Comparison of ENCODE assay signal across 14 cellular contexts in the genomic region with DNA sequence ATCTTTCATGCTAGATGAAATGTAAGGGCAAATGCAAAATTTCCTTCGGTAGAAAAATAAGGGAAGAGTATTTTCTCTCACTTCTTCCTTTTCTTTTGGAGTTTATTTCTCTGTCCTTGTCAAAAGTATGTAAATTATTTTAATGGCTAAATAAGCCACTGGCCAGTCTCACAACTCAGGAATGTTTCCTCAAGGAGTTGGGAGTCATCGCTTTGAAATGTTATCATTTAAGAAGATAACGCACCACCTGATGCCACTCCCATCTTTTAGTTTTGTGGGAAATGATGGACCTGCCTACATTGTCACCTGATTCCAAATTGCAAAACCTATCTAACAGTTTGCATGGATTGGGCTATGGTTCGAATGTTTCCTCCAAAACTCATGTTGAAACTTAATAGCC. TPM values are rescaled to one million over a fixed set of nuclear protein-coding genes. Genes with fewer than 3 reads are reported as not detected.
DNase-seq lines count a peak whose midpoint lies in the region; ATAC-seq and TF ChIP-seq lines count a peak whose summit lies in the region.
"Had no signal": no experiment of that assay in that cellular context is flagged by ENCODE, and none has a peak within 500 bp of the region (broad histone marks: within the 10 kb centered on the region; RNA-seq: fewer than 3 reads in every experiment).

No MANE protein-coding gene starts in this region.

- no peak for ATAC-seq in GM21576 (IDR thresholded peaks at IDR 0.05; ENCODE audit: unreplicated experiment)
- ATAC-seq: gastrocnemius medialis, right cardiac atrium had no signal

- peak overlapping the region in 1 of 2 experiments; percentile 38; a peak in 3 of 4 replicates for H3K27ac ChIP-seq in SK-N-SH (ENCODE audit: low read depth in 2 of 2, low read length in 1 of 2)
- H3K27ac ChIP-seq: cardiac muscle cell, tibial nerve had no signal

- H4K20me1 ChIP-seq in SK-N-SH (ENCODE audit: insufficient read depth) = no peaks in the 10 kb centered on the region

- no peak for TF ChIP-seq RAD21 in SK-N-SH (IDR thresholded peaks at IDR 0.05; ENCODE audit: low read length)

- H3K4me2 ChIP-seq in SK-N-SH (no peak overlapping the region), skeletal muscle satellite cell (ENCODE audit: low read length) (peak overlapping the region; percentile 47)

- no peaks in the 10 kb centered on the region for H3K79me2 ChIP-seq in SK-N-SH (ENCODE audit: insufficient read depth)

- H3F3A ChIP-seq in SK-N-SH (replicated peaks; ENCODE audit: insufficient read depth) = peaks cover 8% of the 10 kb centered on the region

- no peak for TF ChIP-seq CTCF in SK-N-SH (IDR thresholded peaks at IDR 0.05)

- no peaks in the 10 kb centered on the region for H3K27me3 ChIP-seq in SK-N-SH (ENCODE audit: insufficient read depth)
- no peaks in the 10 kb centered on the region for H3K27me3 ChIP-seq in skeletal muscle satellite cell (ENCODE audit: control insufficient read depth, insufficient read depth, low read length)
- H3K27me3 ChIP-seq: cardiac muscle cell, gastrocnemius medialis, tibial nerve had no signal

- TF ChIP-seq EP300 in SK-N-SH (IDR thresholded peaks at IDR 0.05; ENCODE audit: borderline replicate concordance in 1 of 2, low read depth in 1 of 2, low read length in 1 of 2) = no peak

- POLR2A ChIA-PET in SK-N-SH (lab: Yijun Ruan, JAX) = no interaction called here

- WGBS in SK-N-SH (ENCODE audit: low lambda C conversion rate) = 64% methylated on average over 4 of the region's 4 CpGs

- H3K9me3 ChIP-seq in ES-I3 (ENCODE audit: control insufficient read depth, insufficient read depth, low read length) (peaks cover 5% of the 10 kb centered on the region; the same call in 1 of the 2 replicates), SK-N-SH (no peaks in the 10 kb centered on the region), skeletal muscle satellite cell (replicated peaks; ENCODE audit: low read length) (no peaks in the 10 kb centered on the region)
- H3K9me3 ChIP-seq: gastrocnemius medialis, tibial nerve had no signal

- H3K36me3 ChIP-seq in ES-I3 (ENCODE audit: insufficient read depth, low read length) (no peaks in the 10 kb centered on the region), SK-N-SH (replicated peaks in 1 of 2; ENCODE audit: control insufficient read depth in 1 of 2, insufficient read depth in 2 of 2, low read length in 1 of 2) (no peaks in the 10 kb centered on the region), skeletal muscle satellite cell (ENCODE audit: insufficient read depth, low read length) (no peaks in the 10 kb centered on the region)
- H3K36me3 ChIP-seq: cardiac muscle cell, gastrocnemius medialis, tibial nerve had no signal

- H3K9me2 ChIP-seq in SK-N-SH = no peaks in the 10 kb centered on the region

- H3K9ac ChIP-seq in ES-I3 (ENCODE audit: low read depth, low read length) = peak overlapping the region; percentile 39
- H3K9ac ChIP-seq in SK-N-SH = no peak overlapping the region; the same call in 1 of the 2 replicates
- H3K9ac ChIP-seq in skeletal muscle satellite cell (ENCODE audit: low read depth, low read length) = no peak overlapping the region

- H3K4me3 ChIP-seq in SK-N-SH (ENCODE audit: low read depth in 2 of 2, low read length in 1 of 2) = no peak overlapping the region
- H3K4me3 ChIP-seq in skeletal muscle satellite cell (ENCODE audit: low read length) = no peak overlapping the region
- H3K4me3 ChIP-seq: cardiac muscle cell, gastrocnemius medialis, tibial nerve had no signal

- DNase-seq in SK-N-SH (no peak), fibroblast of peridontal ligament (ENCODE audit: extremely low read depth) (peak; percentile 70), hippocampal formation (lab: John Stamatoyannopoulos, UW) (no peak), NCI-H2081 treated with DMSO at 0.1 percent for 48 hours (lab: John Stamatoyannopoulos, UW) (no peak)
- no peak for DNase-seq in activated naive CD4-positive, alpha-beta T cell (lab: John Stamatoyannopoulos, UW)
- DNase-seq: activated T-cell treated with anti-CD3 and anti-CD28 coated beads, Interleukin-2, amount 50 U/mL, for 1 hour; gastrocnemius medialis; NCI-H2029 treated with DMSO at 0.1 percent for 48 hours; right cardiac atrium had no signal

- H2AFZ ChIP-seq in SK-N-SH (ENCODE audit: low read depth) = no peak overlapping the region

- H3K4me1 ChIP-seq in ES-I3 (ENCODE audit: insufficient read depth, low read length) (peaks cover 34% of the 10 kb centered on the region), SK-N-SH (ENCODE audit: control insufficient read depth in 1 of 2, insufficient read depth in 2 of 2, low read depth in 1 of 2, low read length in 1 of 2) (peaks cover 0 to 16% of the 10 kb centered on the region in 2 experiments; a peak in 1 of 4 replicates), skeletal muscle satellite cell (ENCODE audit: control insufficient read depth, insufficient read depth, low read length) (peaks cover 18% of the 10 kb centered on the region)
- H3K4me1 ChIP-seq: tibial nerve had no signal

- CTCF ChIA-PET in SK-N-SH (lab: Yijun Ruan, JAX) = interaction anchor here (1.2 kb wide), 1 partner anchor 49 kb away, joined by 4 read pairs; no protein-coding TSS in a partner anchor

TF ChIP-seq in SK-N-SH, 30 proteins besides CTCF, POLR2A, EP300 and RAD21:
- TF ChIP-seq SMC3 (IDR thresholded peaks at IDR 0.05; ENCODE audit: low read depth, low read length) = no peak
- TF ChIP-seq EZH2phosphoT487 (IDR thresholded peaks at IDR 0.05; ENCODE audit: borderline replicate concordance, low read depth) = no peak
- TF ChIP-seq, protein P1, sequence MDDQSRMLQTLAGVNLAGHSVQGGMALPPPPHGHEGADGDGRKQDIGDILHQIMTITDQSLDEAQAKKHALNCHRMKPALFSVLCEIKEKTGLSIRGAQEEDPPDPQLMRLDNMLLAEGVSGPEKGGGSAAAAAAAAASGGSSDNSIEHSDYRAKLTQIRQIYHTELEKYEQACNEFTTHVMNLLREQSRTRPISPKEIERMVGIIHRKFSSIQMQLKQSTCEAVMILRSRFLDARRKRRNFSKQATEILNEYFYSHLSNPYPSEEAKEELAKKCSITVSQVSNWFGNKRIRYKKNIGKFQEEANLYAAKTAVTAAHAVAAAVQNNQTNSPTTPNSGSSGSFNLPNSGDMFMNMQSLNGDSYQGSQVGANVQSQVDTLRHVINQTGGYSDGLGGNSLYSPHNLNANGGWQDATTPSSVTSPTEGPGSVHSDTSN (IDR thresholded peaks at IDR 0.05) = peak; percentile 36; the same call in 1 of the 2 replicates
- TF ChIP-seq, protein P2, sequence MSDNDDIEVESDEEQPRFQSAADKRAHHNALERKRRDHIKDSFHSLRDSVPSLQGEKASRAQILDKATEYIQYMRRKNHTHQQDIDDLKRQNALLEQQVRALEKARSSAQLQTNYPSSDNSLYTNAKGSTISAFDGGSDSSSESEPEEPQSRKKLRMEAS (IDR thresholded peaks at IDR 0.05; ENCODE audit: low read depth) = no peak
- TF ChIP-seq, protein P3, sequence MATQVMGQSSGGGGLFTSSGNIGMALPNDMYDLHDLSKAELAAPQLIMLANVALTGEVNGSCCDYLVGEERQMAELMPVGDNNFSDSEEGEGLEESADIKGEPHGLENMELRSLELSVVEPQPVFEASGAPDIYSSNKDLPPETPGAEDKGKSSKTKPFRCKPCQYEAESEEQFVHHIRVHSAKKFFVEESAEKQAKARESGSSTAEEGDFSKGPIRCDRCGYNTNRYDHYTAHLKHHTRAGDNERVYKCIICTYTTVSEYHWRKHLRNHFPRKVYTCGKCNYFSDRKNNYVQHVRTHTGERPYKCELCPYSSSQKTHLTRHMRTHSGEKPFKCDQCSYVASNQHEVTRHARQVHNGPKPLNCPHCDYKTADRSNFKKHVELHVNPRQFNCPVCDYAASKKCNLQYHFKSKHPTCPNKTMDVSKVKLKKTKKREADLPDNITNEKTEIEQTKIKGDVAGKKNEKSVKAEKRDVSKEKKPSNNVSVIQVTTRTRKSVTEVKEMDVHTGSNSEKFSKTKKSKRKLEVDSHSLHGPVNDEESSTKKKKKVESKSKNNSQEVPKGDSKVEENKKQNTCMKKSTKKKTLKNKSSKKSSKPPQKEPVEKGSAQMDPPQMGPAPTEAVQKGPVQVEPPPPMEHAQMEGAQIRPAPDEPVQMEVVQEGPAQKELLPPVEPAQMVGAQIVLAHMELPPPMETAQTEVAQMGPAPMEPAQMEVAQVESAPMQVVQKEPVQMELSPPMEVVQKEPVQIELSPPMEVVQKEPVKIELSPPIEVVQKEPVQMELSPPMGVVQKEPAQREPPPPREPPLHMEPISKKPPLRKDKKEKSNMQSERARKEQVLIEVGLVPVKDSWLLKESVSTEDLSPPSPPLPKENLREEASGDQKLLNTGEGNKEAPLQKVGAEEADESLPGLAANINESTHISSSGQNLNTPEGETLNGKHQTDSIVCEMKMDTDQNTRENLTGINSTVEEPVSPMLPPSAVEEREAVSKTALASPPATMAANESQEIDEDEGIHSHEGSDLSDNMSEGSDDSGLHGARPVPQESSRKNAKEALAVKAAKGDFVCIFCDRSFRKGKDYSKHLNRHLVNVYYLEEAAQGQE (IDR thresholded peaks at IDR 0.05; ENCODE audit: low read depth, low read length) = no peak
- no peak for TF ChIP-seq CHD2 (IDR thresholded peaks at IDR 0.05; ENCODE audit: low read length, partially characterized antibody)
- TF ChIP-seq FOSL2 (IDR thresholded peaks at IDR 0.05; ENCODE audit: borderline replicate concordance, low read depth) = peak; percentile 62
- no peak for TF ChIP-seq SIN3A (IDR thresholded peaks at IDR 0.05; ENCODE audit: borderline replicate concordance, low read depth, low read length)
- no peak for TF ChIP-seq FOXM1 (IDR thresholded peaks at IDR 0.05; ENCODE audit: low read depth)
- no peak for TF ChIP-seq FOXJ3 (CRISPR knock-in tag; IDR thresholded peaks at IDR 0.05)
- TF ChIP-seq JUND (IDR thresholded peaks at IDR 0.05) = peak; percentile 59
- peak; percentile 50; the same call in 1 of the 2 replicates for TF ChIP-seq TCF12 (IDR thresholded peaks at IDR 0.05)

RNA-seq across cellular contexts. Expression of a gene that starts 32.5 kb away (rescaled TPM):
- 16.2 and 17.3 TPM in 2 replicates for polyA plus RNA-seq in SK-N-SH (2012; rRNA removed)
- polyA plus RNA-seq in SK-N-SH (2012; cell fraction: cytosol; rRNA removed) = 22.0 and 24.3 TPM in 2 replicates
- 7.8 and 14.2 TPM in 2 replicates for polyA plus RNA-seq in SK-N-SH (2012; cell fraction: nucleus; rRNA removed)
- 12.7 and 15.0 TPM in 2 replicates for total RNA-seq in skeletal muscle satellite cell (2012; rRNA removed)
